In the genomic region with DNA sequence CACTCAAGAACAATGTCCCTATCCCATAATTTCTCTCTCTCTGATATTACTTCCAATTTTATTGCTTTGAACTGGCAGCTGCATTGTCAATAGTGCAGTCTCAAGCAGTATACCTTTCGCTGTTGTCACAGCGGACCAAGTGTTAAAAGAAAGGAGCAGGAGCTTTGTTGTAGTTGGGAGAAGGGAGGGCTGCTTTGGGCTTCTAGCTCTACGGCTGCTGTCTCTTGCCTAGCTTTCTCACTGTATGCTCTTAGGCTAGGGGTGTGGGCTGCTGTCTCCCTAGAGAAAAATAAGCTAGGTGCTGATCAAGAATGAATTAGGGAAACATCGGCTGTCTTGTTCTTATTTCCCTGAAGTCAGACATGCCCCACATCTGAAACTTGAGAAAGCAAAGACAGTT, we compare ENCODE assay signal across 34 cellular contexts. TPM values are rescaled to one million over a fixed set of nuclear protein-coding genes. Genes with fewer than 3 reads are reported as not detected.
"Had no signal": no experiment of that assay in that cellular context is flagged by ENCODE, and none has a peak within 500 bp of the region (broad histone marks: within the 10 kb centered on the region; RNA-seq: fewer than 3 reads in every experiment).

No MANE protein-coding gene starts in this region.

- H3K27ac ChIP-seq: body of pancreas, coronary artery, dorsolateral prefrontal cortex, esophagus muscularis mucosa, foreskin keratinocyte, gastrocnemius medialis, heart left ventricle, WERI-Rb-1 had no signal

- H3K36me3 Mint-ChIP-seq: activated naive CD8-positive, alpha-beta T cell had no signal

- H3K9me3 ChIP-seq: body of pancreas, esophagus muscularis mucosa, gastrocnemius medialis, heart left ventricle had no signal

- H3K4me1 Mint-ChIP-seq: activated B cell treated with CpG ODN at 0.5 μM for 24 hours; activated T-helper 17 cell treated with anti-CD3 and anti-CD28 coated beads, Interleukin-2, amount 50 U/mL, for 72 hours; T-helper 17 cell had no signal

- H3K27me3 Mint-ChIP-seq: activated B cell treated with CpG ODN at 0.5 μM for 24 hours; activated CD8-positive, alpha-beta T cell treated with anti-CD3 and anti-CD28 coated beads for 36 hours; activated naive CD8-positive, alpha-beta T cell; activated T-helper 17 cell treated with anti-CD3 and anti-CD28 coated beads, Interleukin-2, amount 50 U/mL, for 72 hours; dendritic cell treated with granulocyte-macrophage colony-stimulating factor and Interleukin-4, amounts not matched to agents 40 ng/mL and 50 ng/mL, for 4 days; T-helper 17 cell had no signal

- ATAC-seq: activated CD4-positive, CD25-positive, alpha-beta regulatory T cell treated with anti-CD3 and anti-CD28 coated beads, Interleukin-2, amount 50 U/mL, for 24 hours; activated CD8-positive, alpha-beta T cell treated with anti-CD3 and anti-CD28 coated beads for 36 hours; activated T-cell treated with anti-CD3 and anti-CD28 coated beads, Interleukin-2, amount 50 U/mL, for 4 hours; activated T-helper 17 cell treated with anti-CD3 and anti-CD28 coated beads, Interleukin-2, amount 50 U/mL, for 72 hours; body of pancreas; foreskin keratinocyte; gastrocnemius medialis; heart left ventricle; T-helper 17 cell had no signal

- H3K4me3 ChIP-seq: body of pancreas, coronary artery, dorsolateral prefrontal cortex, esophagus muscularis mucosa, gastrocnemius medialis, heart left ventricle had no signal

- H3K9me3 Mint-ChIP-seq: activated B cell treated with CpG ODN at 0.5 μM for 24 hours; activated CD8-positive, alpha-beta T cell treated with anti-CD3 and anti-CD28 coated beads for 36 hours; activated T-cell treated with anti-CD3 and anti-CD28 coated beads, Interleukin-2, amount 50 U/mL, for 4 hours; activated T-helper 17 cell treated with anti-CD3 and anti-CD28 coated beads, Interleukin-2, amount 50 U/mL, for 72 hours; dendritic cell treated with granulocyte-macrophage colony-stimulating factor and Interleukin-4, amounts not matched to agents 40 ng/mL and 50 ng/mL, for 4 days; T-helper 2 cell treated with Interferon-gamma antibody and Interleukin-4, amounts not matched to agents 5 μg/mL and 100 μg/mL, for 36 hours had no signal

- H3K27ac Mint-ChIP-seq: activated B cell treated with CpG ODN at 0.5 μM for 24 hours; activated CD8-positive, alpha-beta T cell treated with anti-CD3 and anti-CD28 coated beads for 36 hours; activated naive CD8-positive, alpha-beta T cell; activated T-helper 17 cell treated with anti-CD3 and anti-CD28 coated beads, Interleukin-2, amount 50 U/mL, for 72 hours; dendritic cell treated with granulocyte-macrophage colony-stimulating factor and Interleukin-4, amounts not matched to agents 40 ng/mL and 50 ng/mL, for 4 days; T-helper 17 cell; T-helper 2 cell treated with Interferon-gamma antibody and Interleukin-4, amounts not matched to agents 5 μg/mL and 100 μg/mL, for 36 hours had no signal

- H3K4me3 Mint-ChIP-seq: activated B cell treated with CpG ODN at 0.5 μM for 24 hours; activated CD8-positive, alpha-beta T cell treated with anti-CD3 and anti-CD28 coated beads for 36 hours; activated naive CD8-positive, alpha-beta T cell; activated T-cell treated with anti-CD3 and anti-CD28 coated beads, Interleukin-2, amount 50 U/mL, for 4 hours; activated T-helper 17 cell treated with anti-CD3 and anti-CD28 coated beads, Interleukin-2, amount 50 U/mL, for 72 hours; dendritic cell treated with granulocyte-macrophage colony-stimulating factor and Interleukin-4, amounts not matched to agents 40 ng/mL and 50 ng/mL, for 4 days; T-helper 17 cell; T-helper 2 cell treated with Interferon-gamma antibody and Interleukin-4, amounts not matched to agents 5 μg/mL and 100 μg/mL, for 36 hours had no signal

- H3K36me3 ChIP-seq: esophagus muscularis mucosa, gastrocnemius medialis, heart left ventricle, WERI-Rb-1 had no signal

- H3K27me3 ChIP-seq: body of pancreas, esophagus muscularis mucosa, foreskin keratinocyte had no signal

- DNase-seq: activated B cell treated with CpG ODN at 0.5 μM for 24 hours; activated CD4-positive, alpha-beta T cell treated with anti-CD3 and anti-CD28 coated beads for 48 hours; activated CD4-positive, alpha-beta T cell treated with anti-CD3 and anti-CD28 coated beads, Interleukin-2, amount 50 U/mL, for 1 hour; activated CD4-positive, alpha-beta T cell treated with anti-CD3 and anti-CD28 coated beads, Interleukin-2, amount 50 U/mL, for 48 hours; activated CD8-positive, alpha-beta memory T cell treated with anti-CD3 and anti-CD28 coated beads for 24 hours; activated CD8-positive, alpha-beta T cell treated with anti-CD3 and anti-CD28 coated beads for 36 hours; activated effector memory CD4-positive, alpha-beta T cell treated with Interleukin-2 at 50 U/mL for 16 hours; activated gamma-delta T cell treated with Interleukin-2 at 50 U/mL for 16 hours; activated naive CD4-positive, alpha-beta T cell treated with anti-CD3 and anti-CD28 coated beads, Interleukin-2, amount 50 U/mL, for 16 hours; activated naive CD4-positive, alpha-beta T cell treated with Interleukin-2 at 50 U/mL for 16 hours; activated T-cell treated with anti-CD3 and anti-CD28 coated beads, Interleukin-2, amount 50 U/mL, for 4 hours; amniotic stem cell; anterior cingulate cortex; body of pancreas; central memory CD4-positive, alpha-beta T cell; cerebellar nuclear complex; dorsolateral prefrontal cortex; effector memory CD4-positive, alpha-beta T cell; erythroblast; foreskin keratinocyte; gastrocnemius medialis; glutamatergic neuron; heart left ventricle; T-helper 1 cell; T-helper 17 cell; T1000; WERI-Rb-1 had no signal

- H3K4me1 ChIP-seq: body of pancreas, esophagus muscularis mucosa, foreskin keratinocyte, gastrocnemius medialis, heart left ventricle had no signal

RNA-seq across cellular contexts. Expression of gene TRPC5OS, which starts 52.5 kb away (rescaled TPM):
- total RNA-seq: activated B cell treated with CpG ODN at 0.5 μM for 24 hours; activated CD8-positive, alpha-beta T cell treated with anti-CD3 and anti-CD28 coated beads for 36 hours; activated T-cell treated with anti-CD3 and anti-CD28 coated beads, Interleukin-2, amount 50 U/mL, for 4 hours; activated T-helper 17 cell treated with anti-CD3 and anti-CD28 coated beads, Interleukin-2, amount 50 U/mL, for 72 hours; esophagus muscularis mucosa; foreskin keratinocyte; gastrocnemius medialis; heart left ventricle; T-helper 17 cell had no signal
- polyA plus RNA-seq: foreskin keratinocyte, heart left ventricle had no signal
